In the genomic region with DNA sequence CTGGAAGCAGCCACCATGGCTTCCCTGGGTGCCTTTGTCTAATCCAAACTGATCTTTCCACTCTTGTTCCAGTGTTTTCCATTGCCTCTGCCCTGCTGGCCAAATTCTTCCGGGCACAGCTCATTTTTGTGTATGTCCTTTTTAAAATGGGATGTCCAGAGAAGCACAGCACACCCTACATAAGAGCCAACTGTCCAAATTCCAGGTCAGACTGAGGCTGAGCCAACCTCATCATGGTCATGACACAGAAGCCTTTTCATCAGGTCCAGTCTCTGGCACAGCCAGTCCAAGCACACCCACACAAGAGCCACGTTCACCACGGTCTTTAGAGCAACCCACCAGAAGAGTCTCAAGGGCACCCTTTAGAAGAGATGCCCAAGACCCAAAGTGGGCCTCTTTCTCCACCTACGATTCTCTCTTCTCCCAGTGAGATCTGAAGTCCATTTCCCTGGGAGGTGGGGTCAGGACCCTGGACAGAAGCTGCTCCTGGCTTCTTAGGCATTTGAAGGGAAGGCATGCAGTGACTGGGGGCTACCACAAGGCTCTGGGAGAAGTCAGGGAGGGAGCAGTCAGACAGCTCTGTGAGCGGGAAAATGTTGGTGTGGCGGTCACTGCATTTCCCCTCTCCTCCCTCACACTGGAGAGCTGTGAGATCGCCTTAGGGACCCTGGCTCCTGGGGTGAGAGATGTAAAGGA, we compare ENCODE assay signal across 12 cellular contexts. TPM values are rescaled to one million over a fixed set of nuclear protein-coding genes. Genes with fewer than 3 reads are reported as not detected.
DNase-seq lines count a peak whose midpoint lies in the region; ATAC-seq and TF ChIP-seq lines count a peak whose summit lies in the region.
"Had no signal": no experiment of that assay in that cellular context is flagged by ENCODE, and none has a peak within 500 bp of the region (broad histone marks: within the 10 kb centered on the region; RNA-seq: fewer than 3 reads in every experiment).

No MANE protein-coding gene starts in this region.

- 42% methylated on average over 7 of the region's 7 CpGs for WGBS in right cardiac atrium

- H3K4me3 ChIP-seq in right cardiac atrium (ENCODE audit: low read length), result no peak overlapping the region

- no peaks in the 10 kb centered on the region for H3K27me3 ChIP-seq in right cardiac atrium (ENCODE audit: control insufficient read depth, insufficient read depth)

- H3K27ac Mint-ChIP-seq in WTC11, result no peak overlapping the region
- H3K27ac Mint-ChIP-seq: naive thymus-derived CD8-positive, alpha-beta T cell had no signal

- H3K27me3 Mint-ChIP-seq in WTC11 (ENCODE audit: low read depth), result no peaks in the 10 kb centered on the region

- H3K27ac ChIP-seq in right cardiac atrium (ENCODE audit: low read length), result no peak overlapping the region
- H3K27ac ChIP-seq: epithelial cell of prostate had no signal

- ATAC-seq in WTC11, result peak; percentile 90
- no peak for ATAC-seq in GM18498 (IDR thresholded peaks at IDR 0.05; ENCODE audit: unreplicated experiment)
- ATAC-seq in right cardiac atrium, result no peak
- ATAC-seq: naive thymus-derived CD8-positive, alpha-beta T cell had no signal

- CTCF ChIA-PET in WTC11 (lab: Charles Lee), result interaction anchor here (0.6 to 6.0 kb wide), 28 partner anchors 10 to 472 kb away, joined by 3 to 150 read pairs (median 4); partner anchors contain the start of gene SYT2

- peak; percentile 56 for DNase-seq in AG20443 (ENCODE audit: low spot score)
- DNase-seq in HT1080 (ENCODE audit: low read depth), result peak; percentile 26
- DNase-seq in WTC11 (ENCODE audit: low spot score), result peak; percentile 85
- DNase-seq in iPS-NIHi11 (ENCODE audit: low spot score), result peak; percentile 91
- DNase-seq in right cardiac atrium, result no peak
- no peak for DNase-seq in GOT3 (lab: John Stamatoyannopoulos, UW)
- DNase-seq in NCI-H146 (lab: John Stamatoyannopoulos, UW), result no peak
- DNase-seq: activated gamma-delta T cell; naive thymus-derived CD8-positive, alpha-beta T cell; T-helper 2 cell had no signal

- peaks cover 9% of the 10 kb centered on the region; the same call in 1 of the 2 replicates for H3K4me1 Mint-ChIP-seq in WTC11

- intact Hi-C loops in right cardiac atrium (cut with DNase I), result no loop called here

- no peaks in the 10 kb centered on the region for H3K9me3 Mint-ChIP-seq in WTC11
- H3K9me3 Mint-ChIP-seq: naive thymus-derived CD8-positive, alpha-beta T cell had no signal

- H3K4me1 ChIP-seq in right cardiac atrium (ENCODE audit: control insufficient read depth, insufficient read depth, low read length), result no peaks in the 10 kb centered on the region

- no peaks in the 10 kb centered on the region for H3K9me3 ChIP-seq in right cardiac atrium (ENCODE audit: control insufficient read depth, low read length)

- H3K36me3 Mint-ChIP-seq in WTC11, result no peaks in the 10 kb centered on the region
- H3K36me3 Mint-ChIP-seq: naive thymus-derived CD8-positive, alpha-beta T cell had no signal

- TF ChIP-seq CTCF in WTC11 (IDR thresholded peaks at IDR 0.05), result no peak

- no peak overlapping the region for H3K4me3 Mint-ChIP-seq in WTC11
- H3K4me3 Mint-ChIP-seq: naive thymus-derived CD8-positive, alpha-beta T cell had no signal

- POLR2A ChIA-PET in WTC11 (lab: Charles Lee), result interaction anchor here (1.0 kb wide), 1 partner anchor 13 kb away, joined by 3 read pairs; no protein-coding TSS in a partner anchor

TF ChIP-seq in WTC11, 78 proteins besides CTCF, POLR2A, EP300 and RAD21 (continues in another document):
- no peak for TF ChIP-seq HMGA2 (CRISPR knock-in tag; IDR thresholded peaks at IDR 0.05)
- TF ChIP-seq ZBTB43 (CRISPR knock-in tag; IDR thresholded peaks at IDR 0.05), result no peak
- TF ChIP-seq ZNF416 (CRISPR knock-in tag; IDR thresholded peaks at IDR 0.05), result no peak
- no peak for TF ChIP-seq NFYB (CRISPR knock-in tag; conservative IDR thresholded peaks at IDR 0.05; ENCODE audit: low read depth)
- no peak for TF ChIP-seq SOX15 (CRISPR knock-in tag; IDR thresholded peaks at IDR 0.05)
- TF ChIP-seq, protein P1, sequence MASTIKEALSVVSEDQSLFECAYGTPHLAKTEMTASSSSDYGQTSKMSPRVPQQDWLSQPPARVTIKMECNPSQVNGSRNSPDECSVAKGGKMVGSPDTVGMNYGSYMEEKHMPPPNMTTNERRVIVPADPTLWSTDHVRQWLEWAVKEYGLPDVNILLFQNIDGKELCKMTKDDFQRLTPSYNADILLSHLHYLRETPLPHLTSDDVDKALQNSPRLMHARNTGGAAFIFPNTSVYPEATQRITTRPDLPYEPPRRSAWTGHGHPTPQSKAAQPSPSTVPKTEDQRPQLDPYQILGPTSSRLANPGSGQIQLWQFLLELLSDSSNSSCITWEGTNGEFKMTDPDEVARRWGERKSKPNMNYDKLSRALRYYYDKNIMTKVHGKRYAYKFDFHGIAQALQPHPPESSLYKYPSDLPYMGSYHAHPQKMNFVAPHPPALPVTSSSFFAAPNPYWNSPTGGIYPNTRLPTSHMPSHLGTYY (CRISPR knock-in tag; IDR thresholded peaks at IDR 0.05), result no peak
- no peak for TF ChIP-seq OVOL2 (CRISPR knock-in tag; IDR thresholded peaks at IDR 0.05; ENCODE audit: borderline replicate concordance)
- no peak for TF ChIP-seq MYBL2 (CRISPR knock-in tag; IDR thresholded peaks at IDR 0.05)
- no peak for TF ChIP-seq ZNF219 (CRISPR knock-in tag; IDR thresholded peaks at IDR 0.05; ENCODE audit: borderline replicate concordance)
- no peak for TF ChIP-seq TCF7 (CRISPR knock-in tag; IDR thresholded peaks at IDR 0.05; ENCODE audit: low read depth)
- TF ChIP-seq ARID4B (CRISPR knock-in tag; IDR thresholded peaks at IDR 0.05; ENCODE audit: borderline replicate concordance), result peak; percentile 81
- TF ChIP-seq CREB1 (CRISPR knock-in tag; IDR thresholded peaks at IDR 0.05), result no peak
- no peak for TF ChIP-seq SP1 (CRISPR knock-in tag; conservative IDR thresholded peaks at IDR 0.05)
- TF ChIP-seq USF2 (CRISPR knock-in tag; IDR thresholded peaks at IDR 0.05), result no peak
- TF ChIP-seq GRHL2 (CRISPR knock-in tag; IDR thresholded peaks at IDR 0.05; ENCODE audit: insufficient replicate concordance, severe bottlenecking), result no peak
- peak; percentile 83; the same call in 1 of the 2 replicates for TF ChIP-seq KAT7 (CRISPR knock-in tag; IDR thresholded peaks at IDR 0.05; ENCODE audit: borderline replicate concordance)
- TF ChIP-seq FOXK1 (CRISPR knock-in tag; IDR thresholded peaks at IDR 0.05), result no peak; the same call in 1 of the 2 replicates
- TF ChIP-seq ZNF232 (CRISPR knock-in tag; IDR thresholded peaks at IDR 0.05), result no peak

RNA-seq across cellular contexts. Expression of gene SYT2, which starts 53.2 kb away (rescaled TPM):
- total RNA-seq in HT1080 (2014; rRNA removed; shearing (Covaris generic)), result 0.02 TPM in 1 of 2 replicates, not detected in the other
- polyA plus RNA-seq in HT1080 (2015; cell fraction: cytosol; rRNA removed), result not detected in 2 replicates
- 0.01 TPM in 1 of 2 replicates, not detected in the other for polyA plus RNA-seq in HT1080 (2015; cell fraction: nucleus; rRNA removed)
- total RNA-seq in WTC11 (2021), result 9.5 to 12.1 TPM (median 9.6 TPM) in 3 replicates
- total RNA-seq in right cardiac atrium, result not detected
- 0.02 TPM for polyA plus RNA-seq in right cardiac atrium
- total RNA-seq: naive thymus-derived CD8-positive, alpha-beta T cell had no signal

Comparison
In these comparisons a context has a peak if more than half of its experiments do, and no peak if none do; other contexts are left out.
1. DNase-seq: peak in AG20443 (single experiment), HT1080 (single experiment), WTC11 (single experiment) and iPS-NIHi11 (single experiment); none in right cardiac atrium (0 of 3), GOT3 (single experiment) and NCI-H146 (single experiment).
2. RNA of gene SYT2, which starts 53.2 kb away (total RNA-seq): 9.5 to 12.1 TPM in WTC11; not detected in right cardiac atrium and 0.02 TPM in HT1080; every median in the first group is over 10 times any median in the second.